In the genomic region with DNA sequence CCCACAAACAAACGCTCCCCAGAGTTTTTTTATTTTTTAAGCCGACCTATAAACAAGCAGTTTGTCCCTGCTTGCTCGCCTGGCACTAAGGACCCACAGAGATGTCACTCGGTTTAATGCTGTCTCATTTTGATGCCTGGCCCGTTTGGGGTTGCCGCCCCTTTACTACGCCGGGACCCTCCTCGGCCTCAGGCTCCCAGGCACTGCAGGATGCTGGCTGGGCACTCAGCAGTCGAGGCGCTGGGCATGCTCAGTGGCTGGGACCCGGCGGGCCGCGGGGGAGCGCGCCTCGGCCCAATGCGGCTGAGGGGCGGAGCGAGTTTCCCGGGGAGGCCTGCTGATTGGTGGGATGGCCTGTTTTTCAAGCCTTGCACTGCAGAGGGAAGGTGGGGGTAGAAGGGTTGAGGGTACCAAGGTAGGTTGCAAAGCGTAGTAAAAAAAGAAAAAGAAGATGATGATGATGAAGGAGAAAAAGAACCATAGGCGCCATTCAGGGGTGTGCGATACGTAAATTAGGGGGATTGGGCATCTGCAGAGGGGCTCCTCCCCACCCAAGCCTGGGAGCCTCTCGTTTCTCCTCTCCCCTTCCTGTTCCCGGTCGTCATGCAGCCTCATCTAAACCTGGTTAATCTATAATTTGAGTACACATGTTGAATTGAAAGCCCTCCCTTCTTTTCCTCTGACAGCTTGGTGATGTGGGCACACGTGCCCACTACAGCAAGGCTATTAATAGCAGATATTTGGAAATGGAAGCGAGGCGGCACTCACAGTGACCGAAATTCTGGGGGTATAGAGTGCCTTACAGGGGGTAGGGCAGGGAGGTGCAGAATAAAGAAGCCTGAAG, we compare ENCODE assay signal across 8 cellular contexts.
DNase-seq lines count a peak whose midpoint lies in the region; ATAC-seq and TF ChIP-seq lines count a peak whose summit lies in the region.

No MANE protein-coding gene starts in this region.

- peak; percentile 78 for ATAC-seq in HG02623 (IDR thresholded peaks at IDR 0.05; ENCODE audit: unreplicated experiment)
- ATAC-seq in activated CD4-positive, CD25-positive, alpha-beta regulatory T cell treated with anti-CD3 and anti-CD28 coated beads, Interleukin-2, amount 50 U/mL, for 24 hours = peak; percentile 66 to 75

- no peak for TF ChIP-seq CTCF in GM12875 (IDR thresholded peaks at IDR 0.05; ENCODE audit: borderline replicate concordance, insufficient read depth, low read depth, low read length)

- peak; percentile 73 for DNase-seq in NCI-H2029 (lab: John Stamatoyannopoulos, UW)
- DNase-seq in cerebellar nuclear complex (lab: John Stamatoyannopoulos, UW) = peak; percentile 30 to 92
- DNase-seq in kidney tubule cell (ENCODE audit: low spot score) = peak; percentile 91
- DNase-seq in stimulated activated CD4-positive, alpha-beta T cell treated with anti-CD3 and anti-CD28 coated beads, Interleukin-2, amount 100 ng/mL, for 48 hours = peak; percentile 74 to 77
- DNase-seq in AML-193 (lab: John Stamatoyannopoulos, UW) = no peak

- H3K4me3 ChIP-seq in GM12875 (ENCODE audit: low read depth, low read length) = peak overlapping the region; percentile 36

Comparison
In these comparisons a context has a peak if more than half of its experiments do, and no peak if none do; other contexts are left out.
1. DNase-seq: peak in NCI-H2029 (single experiment), cerebellar nuclear complex (2 of 2), kidney tubule cell (single experiment) and stimulated activated CD4-positive, alpha-beta T cell treated with anti-CD3 and anti-CD28 coated beads, Interleukin-2, amount 100 ng/mL, for 48 hours (2 of 2); none in AML-193 (0 of 2).